13 cellular contexts compared by ENCODE assay signal in genomic region chr4:138892483-138893386, GRCh38.
DNase-seq lines count a peak whose midpoint lies in the region; ATAC-seq and FAIRE-seq lines count a peak whose summit lies in the region.
"Had no signal": no experiment of that assay in that cellular context is flagged by ENCODE, and none has a peak within 500 bp of the region (broad histone marks: within the 10 kb centered on the region; RNA-seq: fewer than 3 reads in every experiment).

No MANE protein-coding gene starts in this region.

- FAIRE-seq in HTR-8/SVneo (lab: Jason Lieb, UNC): no peak
- FAIRE-seq: A204.1, frontal cortex had no signal

- DNase-seq in NCI-H2029 treated with DMSO at 0.1 percent for 48 hours (lab: John Stamatoyannopoulos, UW) (peak; percentile 29), NCI-H2029 (lab: John Stamatoyannopoulos, UW) (no peak), MV-4-11 (lab: John Stamatoyannopoulos, UW) (peak; percentile 37), iris pigment epithelial cell (ENCODE audit: low read depth) (peak; percentile 57), HTR-8/SVneo (ENCODE audit: insufficient read length, low spot score) (no peak), GDM1 (lab: John Stamatoyannopoulos, UW) (no peak), NCI-H774 (lab: John Stamatoyannopoulos, UW) (no peak)
- DNase-seq: activated naive CD8-positive, alpha-beta T cell treated with anti-CD3 and anti-CD28 coated beads, Interleukin-2, amount 10 ng/mL, durations not matched to agents 7 days and 5 days; left colon; NCI-H1436 treated with DMSO at 0.1 percent for 48 hours had no signal

- peak; percentile 65 for ATAC-seq in GM21529 (IDR thresholded peaks at IDR 0.05; ENCODE audit: unreplicated experiment)
- ATAC-seq: left colon had no signal

Comparison
In these comparisons a context has a peak if more than half of its experiments do, and no peak if none do; other contexts are left out.
1. DNase-seq: peak in NCI-H2029 treated with DMSO at 0.1 percent for 48 hours (single experiment), MV-4-11 (single experiment) and iris pigment epithelial cell (single experiment); none in NCI-H2029 (single experiment), HTR-8/SVneo (single experiment), GDM1 (single experiment) and NCI-H774 (single experiment).